Comparison of ENCODE assay signal across 28 cellular contexts in the genomic region with DNA sequence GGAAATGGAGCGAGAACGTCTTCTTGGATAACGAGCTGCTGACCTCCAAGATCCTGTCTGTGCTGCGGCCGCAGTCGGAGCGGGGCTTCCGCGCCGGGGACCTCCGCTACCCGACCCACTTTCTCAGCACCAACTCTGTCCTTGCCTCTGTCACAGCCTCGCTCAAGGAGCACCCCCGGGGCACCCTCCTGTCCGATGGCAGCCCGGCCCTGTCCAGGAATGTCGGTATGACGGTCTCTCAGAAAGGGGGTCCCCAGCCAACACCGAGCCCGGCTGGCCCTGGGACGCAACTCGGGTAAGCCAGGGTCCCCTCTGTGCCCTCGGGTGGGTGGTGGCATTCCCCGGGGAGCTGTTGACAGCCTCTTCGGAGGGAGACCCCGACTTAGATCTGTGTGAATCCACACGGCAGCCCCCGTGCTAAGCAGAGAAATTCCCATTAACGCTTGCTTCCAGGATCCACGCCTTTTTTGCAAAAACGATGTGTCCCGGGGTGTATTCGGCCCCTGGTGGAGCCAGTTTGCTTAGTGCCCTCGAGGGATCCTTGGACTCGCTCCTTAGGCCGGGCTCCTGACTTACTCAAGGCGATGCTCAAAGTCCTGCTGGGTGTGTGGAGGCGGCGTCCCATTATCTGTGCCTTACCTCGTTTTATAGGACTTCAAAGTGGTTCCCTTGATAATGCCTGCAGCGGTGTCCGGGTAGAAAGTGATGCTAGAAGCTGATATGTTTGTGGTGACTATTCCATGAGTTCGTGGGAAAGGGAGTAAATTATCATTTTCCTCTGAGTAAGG. TPM values are rescaled to one million over a fixed set of nuclear protein-coding genes. Genes with fewer than 3 reads are reported as not detected.
A peak's percentile ranks its signal among the peaks of the same experiment; 100 is the strongest.
DNase-seq lines count a peak whose midpoint lies in the region; ATAC-seq, FAIRE-seq and TF ChIP-seq lines count a peak whose summit lies in the region.
"Had no signal": no experiment of that assay in that cellular context is flagged by ENCODE, and none has a peak within 500 bp of the region (broad histone marks: within the 10 kb centered on the region; RNA-seq: fewer than 3 reads in every experiment).

No MANE protein-coding gene starts in this region.

- in situ Hi-C loops in K562 (cut with MboI) = no loop called here

- no peak for TF ChIP-seq POLR2A in K562 (conservative IDR thresholded peaks at IDR 0.05)

- peaks cover 6% of the 10 kb centered on the region for H3K4me1 Mint-ChIP-seq in activated naive CD8-positive, alpha-beta T cell treated with anti-CD3 and anti-CD28 coated beads for 36 hours
- peaks cover 13% of the 10 kb centered on the region for H3K4me1 Mint-ChIP-seq in activated T-helper 17 cell treated with anti-CD3 and anti-CD28 coated beads, Interleukin-2, amount 50 U/mL, for 72 hours

- no peak overlapping the region for H2BK15ac ChIP-seq in mesenchymal stem cell (ENCODE audit: low read depth, poor library complexity, severe bottlenecking)

- H2AK5ac ChIP-seq in mesenchymal stem cell (ENCODE audit: low read length, severe bottlenecking) = no peak overlapping the region

- no peak overlapping the region for H2BK12ac ChIP-seq in mesenchymal stem cell (ENCODE audit: low read length in 2 of 2)

- H3K36me3 ChIP-seq in K562 (ENCODE audit: control insufficient read depth, insufficient read depth, low read length) (peaks cover 22% of the 10 kb centered on the region; the same call in 2 of the 3 replicates), mesenchymal stem cell (ENCODE audit: control insufficient read depth in 1 of 2, insufficient read depth in 2 of 2, low read depth in 1 of 2, low read length in 2 of 2) (peaks cover 43 to 56% of the 10 kb centered on the region in 2 experiments), small intestine (ENCODE audit: control insufficient read depth in 2 of 2, insufficient read depth in 2 of 2, low read length in 2 of 2) (peaks cover 9 to 23% of the 10 kb centered on the region in 2 donors)
- H3K36me3 ChIP-seq in effector memory CD4-positive, alpha-beta T cell (ENCODE audit: control insufficient read depth, insufficient read depth, low read length) = peaks cover 79% of the 10 kb centered on the region

- H2BK5ac ChIP-seq in mesenchymal stem cell (ENCODE audit: low read depth, low read length, poor library complexity, severe bottlenecking) = no peak overlapping the region

- no peaks in the 10 kb centered on the region for H3K9me3 Mint-ChIP-seq in activated naive CD8-positive, alpha-beta T cell treated with anti-CD3 and anti-CD28 coated beads for 36 hours
- no peaks in the 10 kb centered on the region for H3K9me3 Mint-ChIP-seq in activated T-helper 17 cell treated with anti-CD3 and anti-CD28 coated beads, Interleukin-2, amount 50 U/mL, for 72 hours
- H3K9me3 Mint-ChIP-seq: CD8-positive, alpha-beta T cell; H9 had no signal

- no TSS peak for BruUV-seq in K562 (replicated peaks; lab: Mats Ljungman, UMichigan)

- no peak overlapping the region for H3K4ac ChIP-seq in mesenchymal stem cell (ENCODE audit: low read depth in 1 of 2, low read length in 2 of 2)

- peak overlapping the region in 1 of 2 experiments; percentile 45; a peak in 1 of 4 replicates for H3K9ac ChIP-seq in K562 (ENCODE audit: insufficient read depth in 1 of 2, low read depth in 2 of 2, low read length in 2 of 2)
- no peak overlapping the region for H3K9ac ChIP-seq in mesenchymal stem cell (ENCODE audit: low read length)

- DNase-seq in ELF-1 (ENCODE audit: low read depth, low spot score) (peak; percentile 42), K562 (ENCODE audit: extremely low read depth in 1 of 4, low spot score in 3 of 4) (peak in 1 of 4 experiments; percentile 34), mesenchymal stem cell (no peak), small intestine (peak; percentile 94), NCI-H1048 (lab: John Stamatoyannopoulos, UW) (no peak)
- DNase-seq in activated naive CD8-positive, alpha-beta T cell treated with anti-CD3 and anti-CD28 coated beads for 36 hours = no peak
- DNase-seq in effector memory CD4-positive, alpha-beta T cell = no peak
- DNase-seq: AML-193; CD8-positive, alpha-beta T cell; DMS 273 treated with DMSO at 0.1 percent for 48 hours; DMS79; EL; GF-D8; H9; KG1; MG63; NCI-H2029; NCI-H446; NCI-H82; NK-92 treated with Interleukin-12 subunit alpha and Interleukin-12 subunit beta, amount 100 ng/mL, for 24 hours; PC-9; Right ventricle myocardium superior; RPMI8226 had no signal

- TF ChIP-seq RAD21 in K562 (CRISPR knock-in tag; conservative IDR thresholded peaks at IDR 0.05 in 1 of 2, IDR thresholded peaks at IDR 0.05 in 1 of 2) = no peak

- H3K79me1 ChIP-seq in mesenchymal stem cell (replicated peaks; ENCODE audit: low read length, poor library complexity, severe bottlenecking) = peaks cover 28% of the 10 kb centered on the region

- no peak for TF ChIP-seq EP300 in K562 (IDR thresholded peaks at IDR 0.05; ENCODE audit: low read length)

- H3K36me3 Mint-ChIP-seq in activated naive CD8-positive, alpha-beta T cell treated with anti-CD3 and anti-CD28 coated beads for 36 hours = peaks cover 4% of the 10 kb centered on the region
- peaks cover 93% of the 10 kb centered on the region for H3K36me3 Mint-ChIP-seq in activated T-helper 17 cell treated with anti-CD3 and anti-CD28 coated beads, Interleukin-2, amount 50 U/mL, for 72 hours (ENCODE audit: low read depth)

- H3K9me1 ChIP-seq in K562 (ENCODE audit: control insufficient read depth, insufficient read depth, low read length) = peaks cover 3% of the 10 kb centered on the region

- H3K4me2 ChIP-seq in K562 (ENCODE audit: insufficient read depth, low read length) = no peak overlapping the region
- H3K4me2 ChIP-seq in mesenchymal stem cell (ENCODE audit: low read length, poor library complexity, severe bottlenecking) = no peak overlapping the region
- H3K4me2 ChIP-seq: A549, PC-9 had no signal

- no peaks in the 10 kb centered on the region for H4K20me1 ChIP-seq in K562 (replicated peaks; ENCODE audit: control insufficient read depth, insufficient read depth, low read length)

- H3K27me3 ChIP-seq in K562 (ENCODE audit: control insufficient read depth in 2 of 2, insufficient read depth in 2 of 2, low read length in 2 of 2) (no peaks in the 10 kb centered on the region), mesenchymal stem cell (ENCODE audit: control insufficient read depth in 1 of 2, insufficient read depth in 1 of 2, low read length in 2 of 2) (no peaks in the 10 kb centered on the region), small intestine (ENCODE audit: control insufficient read depth in 2 of 2, insufficient read depth in 2 of 2, low read length in 2 of 2) (no peaks in the 10 kb centered on the region)
- H3K27me3 ChIP-seq in effector memory CD4-positive, alpha-beta T cell (replicated peaks; ENCODE audit: control insufficient read depth, insufficient read depth, low read length, poor library complexity, severe bottlenecking) = no peaks in the 10 kb centered on the region
- H3K27me3 ChIP-seq: MG63, SJSA1 had no signal

- H3K27me3 Mint-ChIP-seq in activated naive CD8-positive, alpha-beta T cell treated with anti-CD3 and anti-CD28 coated beads for 36 hours = no peaks in the 10 kb centered on the region
- no peaks in the 10 kb centered on the region for H3K27me3 Mint-ChIP-seq in activated T-helper 17 cell treated with anti-CD3 and anti-CD28 coated beads, Interleukin-2, amount 50 U/mL, for 72 hours

- no peak for ATAC-seq in K562
- no peak for ATAC-seq in activated T-helper 17 cell treated with anti-CD3 and anti-CD28 coated beads, Interleukin-2, amount 50 U/mL, for 72 hours (replicated peaks)
- ATAC-seq: A549; CD8-positive, alpha-beta T cell had no signal

- H3K14ac ChIP-seq in mesenchymal stem cell (ENCODE audit: low read length in 2 of 2) = no peak overlapping the region

- no peak overlapping the region for H3K4me3 Mint-ChIP-seq in activated naive CD8-positive, alpha-beta T cell treated with anti-CD3 and anti-CD28 coated beads for 36 hours
- no peak overlapping the region for H3K4me3 Mint-ChIP-seq in activated T-helper 17 cell treated with anti-CD3 and anti-CD28 coated beads, Interleukin-2, amount 50 U/mL, for 72 hours
- H3K4me3 Mint-ChIP-seq: CD8-positive, alpha-beta T cell; H9 had no signal

- H3K27ac ChIP-seq in K562 (ENCODE audit: extremely low read depth, low read depth, low read length) (no peak overlapping the region), mesenchymal stem cell (ENCODE audit: low read length, poor library complexity, severe bottlenecking) (no peak overlapping the region), small intestine (ENCODE audit: low read depth in 1 of 2, low read length in 1 of 2) (peak overlapping the region in 1 of 2 donors; percentile 69)
- no peak overlapping the region for H3K27ac ChIP-seq in effector memory CD4-positive, alpha-beta T cell (ENCODE audit: insufficient read depth, low read length, poor library complexity, severe bottlenecking)
- H3K27ac ChIP-seq: A549, C4-2B, PC-9, SJSA1 had no signal

- H2AFZ ChIP-seq in K562 (ENCODE audit: low read depth, low read length) (no peak overlapping the region), mesenchymal stem cell (ENCODE audit: low read depth, low read length) (no peak overlapping the region)
- H2AFZ ChIP-seq: PC-9 had no signal

- intact Hi-C loops in K562 (cut with micrococcal nuclease) = no loop called here

- TF ChIP-seq CTCF in K562 (IDR thresholded peaks at IDR 0.05 in 2 of 3, conservative IDR thresholded peaks at IDR 0.05 in 1 of 3; ENCODE audit: insufficient read depth in 2 of 3, low read depth in 1 of 3, low read length in 3 of 3) = no peak

- no peak overlapping the region for H3K27ac Mint-ChIP-seq in activated naive CD8-positive, alpha-beta T cell treated with anti-CD3 and anti-CD28 coated beads for 36 hours
- no peak overlapping the region for H3K27ac Mint-ChIP-seq in activated T-helper 17 cell treated with anti-CD3 and anti-CD28 coated beads, Interleukin-2, amount 50 U/mL, for 72 hours
- H3K27ac Mint-ChIP-seq: CD8-positive, alpha-beta T cell; H9 had no signal

- H3K4me3 ChIP-seq in K562 (no peak overlapping the region), mesenchymal stem cell (ENCODE audit: insufficient read depth in 1 of 2, low read depth in 1 of 2, low read length in 2 of 2) (no peak overlapping the region), small intestine (ENCODE audit: low read depth in 1 of 2, low read length in 2 of 2) (no peak overlapping the region)
- H3K4me3 ChIP-seq in effector memory CD4-positive, alpha-beta T cell (ENCODE audit: insufficient read depth, low read depth, low read length, poor library complexity, severe bottlenecking) = no peak overlapping the region
- H3K4me3 ChIP-seq: A549, MG63, PC-9, SJSA1 had no signal

- 63% methylated on average over 32 of the region's 43 CpGs for WGBS in K562 (ENCODE audit: insufficient coverage, low coverage, missing lambda C conversion rate)
- 95% methylated on average over 40 of the region's 43 CpGs for WGBS in mesenchymal stem cell
- 64 to 83% (median 74%) methylated on average over 43 of the region's 43 CpGs for WGBS in small intestine, 3 donors

- H3K23ac ChIP-seq in mesenchymal stem cell (ENCODE audit: low read length in 2 of 2) = no peak overlapping the region

- H4K8ac ChIP-seq in mesenchymal stem cell (ENCODE audit: low read length) = peak overlapping the region; percentile 46

- peak overlapping the region; percentile 10 for H4K91ac ChIP-seq in mesenchymal stem cell (ENCODE audit: low read length)

- no peaks in the 10 kb centered on the region for H3K79me2 ChIP-seq in K562 (ENCODE audit: control insufficient read depth, insufficient read depth, low read length)

- CTCF ChIA-PET in K562 (lab: Yijun Ruan, JAX; ENCODE audit: low intra/inter-chr PET ratio) = no interaction called here

- POLR2A ChIA-PET in K562 (lab: Yijun Ruan, JAX) = no interaction called here

- peaks cover 2 to 9% of the 10 kb centered on the region in 2 experiments; a peak in 3 of 5 replicates for H3K4me1 ChIP-seq in K562 (replicated peaks in 1 of 2; ENCODE audit: control insufficient read depth in 2 of 2, insufficient read depth in 2 of 2, low read length in 2 of 2)
- peaks cover under 1% of the 10 kb centered on the region for H3K4me1 ChIP-seq in mesenchymal stem cell (ENCODE audit: control insufficient read depth, insufficient read depth, low read depth, low read length)
- no peaks in the 10 kb centered on the region for H3K4me1 ChIP-seq in small intestine (ENCODE audit: control insufficient read depth in 2 of 2, insufficient read depth in 1 of 2, low read depth in 1 of 2, low read length in 1 of 2)
- no peaks in the 10 kb centered on the region for H3K4me1 ChIP-seq in effector memory CD4-positive, alpha-beta T cell (ENCODE audit: control insufficient read depth, insufficient read depth, low read length, poor library complexity, severe bottlenecking)
- H3K4me1 ChIP-seq: A549, SJSA1 had no signal

- no peak overlapping the region for H2BK120ac ChIP-seq in mesenchymal stem cell (ENCODE audit: low read depth, low read length)

- H3K9me3 ChIP-seq in K562 (replicated peaks; ENCODE audit: control insufficient read depth, insufficient read depth, low read depth, low read length) = no peaks in the 10 kb centered on the region
- no peaks in the 10 kb centered on the region for H3K9me3 ChIP-seq in mesenchymal stem cell (ENCODE audit: control insufficient read depth, low read length)
- no peaks in the 10 kb centered on the region for H3K9me3 ChIP-seq in small intestine (ENCODE audit: control insufficient read depth, low read depth)
- H3K9me3 ChIP-seq in effector memory CD4-positive, alpha-beta T cell (ENCODE audit: control insufficient read depth, low read length) = no peaks in the 10 kb centered on the region
- H3K9me3 ChIP-seq: A549, MG63, SJSA1 had no signal

- FAIRE-seq in K562 (lab: Jason Lieb, UNC) (no peak), small intestine (lab: Jason Lieb, UNC) (no peak)
- FAIRE-seq: A549, GM12892 had no signal

- no peak overlapping the region for H3K18ac ChIP-seq in mesenchymal stem cell (ENCODE audit: low read depth in 1 of 2, low read length in 2 of 2)

RNA-seq across cellular contexts. Expression of gene PEX11G, which starts 48.5 kb away (rescaled TPM):
- 1.5 and 4.5 TPM in 2 replicates for total RNA-seq in K562 (2011; cell fraction: chromatin; rRNA removed; ENCODE audit: low replicate concordance)
- 3.2 and 5.0 TPM in 2 replicates for total RNA-seq in K562 (2011; cell fraction: nucleolus; rRNA removed)
- 1.8 and 2.3 TPM in 2 replicates for total RNA-seq in K562 (2011; cell fraction: nucleoplasm; rRNA removed)
- total RNA-seq in K562 (2014; rRNA removed) (1.7 and 3.2 TPM in 2 replicates), K562 (2014; rRNA removed; fragmentation: Illumina TruSeq; extraction: Trizol) (0.29 and 0.32 TPM in 2 replicates), K562 (2015; rRNA removed; fragmentation: Illumina TruSeq; extraction: Trizol) (0.47 and 0.98 TPM in 2 replicates), K562 (2021) (1.8 and 2.1 TPM in 2 replicates)
- polyA plus RNA-seq in K562 (2011; rRNA removed) (0.86 and 1.6 TPM in 2 replicates), K562 (2014; fragmentation: Illumina TruSeq; extraction: Trizol) (0.54 and 0.79 TPM in 2 replicates), K562 (2014; fragmentation: Nextera tagmentation; extraction: Ambion mirVana) (under 1 TPM in 1 of 2 experiments, not detected in 1; 0.07 TPM), K562 (2014; rRNA removed) (1.5 and 2.2 TPM in 2 replicates), small intestine (10 to 100 TPM in 2 of 3 donors, 1 to 10 TPM in 1; 9.5 to 19.9 (median 19.2) TPM)
- 2.2 and 5.5 TPM in 2 replicates for polyA plus RNA-seq in K562 (2011; cell fraction: cytosol; rRNA removed)
- 1.9 and 3.8 TPM in 2 replicates for polyA plus RNA-seq in K562 (2011; cell fraction: nucleus; rRNA removed)
- 1.8 and 3.7 TPM in 2 replicates for polyA plus RNA-seq in K562 (2012)
- 0.51 and 0.70 TPM in 2 replicates for polyA minus RNA-seq in K562 (2011; rRNA and poly(A)+ RNA removed)
- polyA minus RNA-seq in K562 (2011; cell fraction: cytosol; rRNA and poly(A)+ RNA removed) = 1.0 TPM in 1 of 2 replicates, not detected in the other
- polyA minus RNA-seq in K562 (2011; cell fraction: nucleus; rRNA and poly(A)+ RNA removed) = 1.6 and 1.7 TPM in 2 replicates
- 0.87 TPM for polyA plus RNA-seq in mesenchymal stem cell (2013, experiment 1 of 2)
- 0.90 TPM for polyA plus RNA-seq in mesenchymal stem cell (2013, experiment 2 of 2)
- 1 to 10 TPM in 1 of 2 experiments, under 1 TPM in 1; 0.82 to 1.5 TPM for total RNA-seq in activated naive CD8-positive, alpha-beta T cell treated with anti-CD3 and anti-CD28 coated beads for 36 hours
- under 1 TPM in 1 of 2 donors, not detected in 1; 0.66 TPM for total RNA-seq in activated T-helper 17 cell treated with anti-CD3 and anti-CD28 coated beads, Interleukin-2, amount 50 U/mL, for 72 hours
- total RNA-seq: CD8-positive, alpha-beta T cell had no signal

Comparison
In these comparisons a context has a peak if more than half of its experiments do, and no peak if none do; other contexts are left out.
1. DNase-seq: peak in ELF-1 (single experiment) and small intestine (single experiment); none in mesenchymal stem cell (single experiment), activated naive CD8-positive, alpha-beta T cell treated with anti-CD3 and anti-CD28 coated beads for 36 hours (single experiment), NCI-H1048 (single experiment) and effector memory CD4-positive, alpha-beta T cell (0 of 3).